Comparison of ENCODE assay signal across 14 cellular contexts in the genomic region with DNA sequence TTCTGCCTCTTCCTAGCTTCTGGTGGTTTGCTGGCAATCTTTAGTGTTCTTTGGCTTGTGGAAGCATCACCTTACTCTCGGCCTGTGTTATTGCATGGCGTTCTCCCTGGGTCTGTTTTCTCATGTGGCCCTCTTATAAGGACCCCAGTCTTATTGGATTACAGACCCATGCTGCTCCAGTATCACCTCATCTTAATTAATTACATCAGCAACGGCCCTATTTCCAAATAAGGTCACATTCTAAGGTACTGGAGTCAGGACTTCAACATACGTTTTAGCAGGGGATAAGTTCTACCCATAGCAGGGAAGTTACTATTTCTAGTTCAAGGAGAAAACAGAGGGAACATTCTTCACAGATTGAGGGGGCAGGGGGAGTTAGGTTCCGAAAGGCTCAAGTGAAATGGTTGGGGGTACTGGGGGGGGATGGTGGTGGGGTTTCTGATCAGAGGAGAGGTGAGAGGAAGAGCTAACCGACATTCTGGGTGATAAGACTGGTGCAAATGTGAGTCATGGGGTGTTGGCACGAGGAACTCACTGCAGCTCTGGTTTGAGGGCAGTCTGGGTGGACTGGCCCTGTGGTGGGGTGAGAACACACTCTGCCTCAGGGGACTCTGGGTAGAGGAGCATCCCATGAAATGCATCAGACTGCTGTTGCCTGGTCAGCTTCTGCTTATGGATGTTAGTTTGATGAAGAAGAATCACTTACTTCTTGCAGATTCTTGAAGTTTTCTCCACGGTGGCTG. TPM values are rescaled to one million over a fixed set of nuclear protein-coding genes. Genes with fewer than 3 reads are reported as not detected.
DNase-seq lines count a peak whose midpoint lies in the region; ATAC-seq lines count a peak whose summit lies in the region.
"Had no signal": no experiment of that assay in that cellular context is flagged by ENCODE, and none has a peak within 500 bp of the region (broad histone marks: within the 10 kb centered on the region; RNA-seq: fewer than 3 reads in every experiment).

No MANE protein-coding gene starts in this region.

- H3K4me1 ChIP-seq in HUES64 (ENCODE audit: insufficient read depth, low read length) (peaks cover 8% of the 10 kb centered on the region), adipocyte (ENCODE audit: control insufficient read depth, insufficient read depth, low read length) (peaks cover 38% of the 10 kb centered on the region)

- 86% methylated on average over 8 of the region's 8 CpGs for WGBS in HUES64

- H3K9me3 ChIP-seq in HUES64 (ENCODE audit: insufficient read depth, low read depth, low read length) (no peaks in the 10 kb centered on the region), adipocyte (ENCODE audit: control insufficient read depth, low read length) (no peaks in the 10 kb centered on the region)
- H3K9me3 ChIP-seq: heart right ventricle, ovary had no signal

- DNase-seq in AG08395 (ENCODE audit: low spot score) = peak; percentile 48
- peak; percentile 43 for DNase-seq in adipocyte (ENCODE audit: low read depth)
- DNase-seq in left colon = no peak
- DNase-seq in sciatic nerve (ENCODE audit: low spot score) = no peak
- DNase-seq in activated CD8-positive, alpha-beta memory T cell treated with anti-CD3 and anti-CD28 coated beads for 24 hours = no peak
- no peak for DNase-seq in Right ventricle myocardium inferior (ENCODE audit: missing footprints)
- no peak for DNase-seq in GOT3 (lab: John Stamatoyannopoulos, UW)
- DNase-seq: activated CD4-positive, alpha-beta T cell treated with anti-CD3 and anti-CD28 coated beads for 48 hours; effector CD8-positive, alpha-beta T cell; heart right ventricle; NCI-H146; ovary; stimulated activated CD8-positive, alpha-beta memory T cell treated with anti-CD3 and anti-CD28 coated beads, Interleukin-4, amount 100 ng/mL, for 48 hours had no signal

- ATAC-seq in left colon (peak; percentile 34), sciatic nerve (no peak), Right ventricle myocardium inferior (no peak)

- H3K9ac ChIP-seq in HUES64 (ENCODE audit: low read depth, low read length) (no peak overlapping the region), adipocyte (ENCODE audit: low read length) (no peak overlapping the region)

- intact Hi-C loops in left colon (cut with DNase I, micrococcal nuclease) = no loop called here
- intact Hi-C loops in sciatic nerve (cut with DNase I) = no loop called here
- intact Hi-C loops in Right ventricle myocardium inferior (cut with DNase I) = loop anchor here (5.0 kb wide), 1 partner anchor 117 kb away; no protein-coding TSS in a partner anchor

- peak overlapping the region; percentile 50; the same call in 1 of the 2 replicates for H3K27ac ChIP-seq in HUES64 (ENCODE audit: low read depth, low read length)
- H3K27ac ChIP-seq: heart right ventricle, ovary had no signal

- H3K27me3 ChIP-seq in HUES64 (ENCODE audit: insufficient read depth, low read length) (no peaks in the 10 kb centered on the region), adipocyte (replicated peaks; ENCODE audit: control insufficient read depth, insufficient read depth, low read length) (no peaks in the 10 kb centered on the region)
- H3K27me3 ChIP-seq: heart right ventricle, ovary had no signal

- H3K36me3 ChIP-seq in HUES64 (ENCODE audit: insufficient read depth, low read length) = no peaks in the 10 kb centered on the region
- H3K36me3 ChIP-seq in adipocyte (ENCODE audit: control insufficient read depth, insufficient read depth, low read length, severe bottlenecking) = no peaks in the 10 kb centered on the region
- H3K36me3 ChIP-seq: heart right ventricle, ovary had no signal

- no peak overlapping the region for H3K4me3 ChIP-seq in HUES64 (ENCODE audit: low read length)
- no peak overlapping the region for H3K4me3 ChIP-seq in adipocyte (ENCODE audit: low read length)
- H3K4me3 ChIP-seq: ovary had no signal

RNA-seq across cellular contexts. Expression of a gene that starts 51.5 kb away (rescaled TPM):
- polyA plus RNA-seq in HUES64 (2013, experiment 1 of 2) = 53.6 TPM
- polyA plus RNA-seq in HUES64 (2013, experiment 2 of 2) = 62.7 TPM
- 10 to 100 TPM; 36.9 to 37.5 TPM for total RNA-seq in left colon
- total RNA-seq in sciatic nerve = 56.3 TPM
- total RNA-seq in Right ventricle myocardium inferior = 42.7 TPM

Comparison
In these comparisons a context has a peak if more than half of its experiments do, and no peak if none do; other contexts are left out.
1. DNase-seq: peak in AG08395 (single experiment) and adipocyte (single experiment); none in left colon (0 of 2), sciatic nerve (single experiment), activated CD8-positive, alpha-beta memory T cell treated with anti-CD3 and anti-CD28 coated beads for 24 hours (single experiment), Right ventricle myocardium inferior (single experiment) and GOT3 (single experiment).